19 cellular contexts compared by ENCODE assay signal in genomic region chr20:40635990-40636389, GRCh38. TPM values are rescaled to one million over a fixed set of nuclear protein-coding genes. Genes with fewer than 3 reads are reported as not detected.
DNase-seq lines count a peak whose midpoint lies in the region; ATAC-seq and TF ChIP-seq lines count a peak whose summit lies in the region.
"Had no signal": no experiment of that assay in that cellular context is flagged by ENCODE, and none has a peak within 500 bp of the region (broad histone marks: within the 10 kb centered on the region; RNA-seq: fewer than 3 reads in every experiment).

No MANE protein-coding gene starts in this region.

- CTCF ChIA-PET in activated CD8-positive, alpha-beta memory T cell treated with anti-CD3 and anti-CD28 coated beads, Interleukin-2, amount 10 ng/mL, durations not matched to agents 7 days and 5 days (lab: Charles Lee), result no interaction called here

- no peaks in the 10 kb centered on the region for H3K27me3 ChIP-seq in lower lobe of right lung (ENCODE audit: low read depth)
- H3K27me3 ChIP-seq: BLaER1 had no signal

- no peak for TF ChIP-seq CTCF in lower lobe of right lung (IDR thresholded peaks at IDR 0.05)

- H3K9me3 ChIP-seq in lower lobe of right lung, result no peaks in the 10 kb centered on the region
- H3K9me3 ChIP-seq: BLaER1 had no signal

- H3K27ac ChIP-seq in lower lobe of right lung, result no peak overlapping the region
- H3K27ac ChIP-seq: BLaER1, HL-60 had no signal

- no peak overlapping the region for H3K4me3 ChIP-seq in lower lobe of right lung
- H3K4me3 ChIP-seq: BLaER1 had no signal

- no peaks in the 10 kb centered on the region for H3K36me3 Mint-ChIP-seq in activated CD8-positive, alpha-beta memory T cell treated with anti-CD3 and anti-CD28 coated beads, Interleukin-2, amount 10 ng/mL, durations not matched to agents 7 days and 5 days
- H3K36me3 Mint-ChIP-seq: CD14-positive monocyte; CD4-positive, alpha-beta memory T cell had no signal

- intact Hi-C loops in lower lobe of right lung (cut with DNase I), result no loop called here
- intact Hi-C loops in sciatic nerve (cut with DNase I), result no loop called here

- no peaks in the 10 kb centered on the region for H3K4me1 ChIP-seq in lower lobe of right lung
- H3K4me1 ChIP-seq: BLaER1 had no signal

- no peak for ATAC-seq in activated CD8-positive, alpha-beta memory T cell treated with anti-CD3 and anti-CD28 coated beads, Interleukin-2, amount 10 ng/mL, durations not matched to agents 7 days and 5 days
- ATAC-seq in lower lobe of right lung (peak; percentile 29 to 43), sciatic nerve (peak; percentile 56)
- ATAC-seq: HCT116 had no signal

- no peaks in the 10 kb centered on the region for H3K27me3 Mint-ChIP-seq in activated CD8-positive, alpha-beta memory T cell treated with anti-CD3 and anti-CD28 coated beads, Interleukin-2, amount 10 ng/mL, durations not matched to agents 7 days and 5 days

- no peak overlapping the region for H3K27ac Mint-ChIP-seq in activated CD8-positive, alpha-beta memory T cell treated with anti-CD3 and anti-CD28 coated beads, Interleukin-2, amount 10 ng/mL, durations not matched to agents 7 days and 5 days
- H3K27ac Mint-ChIP-seq: CD14-positive monocyte; CD4-positive, alpha-beta memory T cell; HFFc6 had no signal

- no peak overlapping the region for H3K4me3 Mint-ChIP-seq in activated CD8-positive, alpha-beta memory T cell treated with anti-CD3 and anti-CD28 coated beads, Interleukin-2, amount 10 ng/mL, durations not matched to agents 7 days and 5 days
- H3K4me3 Mint-ChIP-seq: CD4-positive, alpha-beta memory T cell; HFFc6 had no signal

- no peaks in the 10 kb centered on the region for H3K9me3 Mint-ChIP-seq in activated CD8-positive, alpha-beta memory T cell treated with anti-CD3 and anti-CD28 coated beads, Interleukin-2, amount 10 ng/mL, durations not matched to agents 7 days and 5 days (ENCODE audit: low read depth)

- peak; percentile 3 for DNase-seq in activated CD8-positive, alpha-beta memory T cell treated with anti-CD3 and anti-CD28 coated beads, Interleukin-2, amount 10 ng/mL, durations not matched to agents 7 days and 5 days
- DNase-seq in activated CD8-positive, alpha-beta memory T cell treated with anti-CD3 and anti-CD28 coated beads, Interleukin-2, amount 50 U/mL, for 48 hours, result no peak
- DNase-seq in lower lobe of right lung, result no peak
- DNase-seq in sciatic nerve (ENCODE audit: low spot score), result no peak
- no peak for DNase-seq in NOMO-1 treated with dmso at 0.1 percent for 144 hours (lab: John Stamatoyannopoulos, UW; ENCODE audit: unreplicated experiment)
- no peak for DNase-seq in DMS79 (lab: John Stamatoyannopoulos, UW)
- no peak for DNase-seq in ureter (ENCODE audit: low spot score)
- DNase-seq: 8988T; CD4-positive, alpha-beta memory T cell; DMS153; DMS79 treated with DMSO at 0.1 percent for 48 hours; GF-D8; GOT3; H7; HFFc6 had no signal

- H3K4me1 Mint-ChIP-seq in activated CD8-positive, alpha-beta memory T cell treated with anti-CD3 and anti-CD28 coated beads, Interleukin-2, amount 10 ng/mL, durations not matched to agents 7 days and 5 days, result no peaks in the 10 kb centered on the region
- H3K4me1 Mint-ChIP-seq: CD4-positive, alpha-beta memory T cell had no signal

- no peaks in the 10 kb centered on the region for H3K36me3 ChIP-seq in lower lobe of right lung
- H3K36me3 ChIP-seq: BLaER1 had no signal

RNA-seq across cellular contexts. Expression of gene MAFB, which starts 53.0 kb away (rescaled TPM):
- total RNA-seq in activated CD8-positive, alpha-beta memory T cell treated with anti-CD3 and anti-CD28 coated beads, Interleukin-2, amount 10 ng/mL, durations not matched to agents 7 days and 5 days, result under 1 TPM; 0.09 to 0.40 TPM
- total RNA-seq in lower lobe of right lung (63.3 TPM), sciatic nerve (38.6 TPM), ureter (17.3 TPM)

Comparison
In these comparisons a context has a peak if more than half of its experiments do, and no peak if none do; other contexts are left out.
1. RNA of gene MAFB, which starts 53.0 kb away (total RNA-seq): 63.3 TPM in lower lobe of right lung (single experiment), 38.6 TPM in sciatic nerve (single experiment) and 17.3 TPM in ureter (single experiment); 0.09 to 0.40 TPM in activated CD8-positive, alpha-beta memory T cell treated with anti-CD3 and anti-CD28 coated beads, Interleukin-2, amount 10 ng/mL, durations not matched to agents 7 days and 5 days; every median in the first group is over 10 times any median in the second.